Comparison of ENCODE assay signal across 8 cellular contexts in genomic region chr19:19775891-19776205, GRCh38. TPM values are rescaled to one million over a fixed set of nuclear protein-coding genes. Genes with fewer than 3 reads are reported as not detected.
DNase-seq lines count a peak whose midpoint lies in the region; ATAC-seq, FAIRE-seq and TF ChIP-seq lines count a peak whose summit lies in the region.

No MANE protein-coding gene starts in this region.

- H3K27me3 ChIP-seq in cardiac muscle cell, result no peaks in the 10 kb centered on the region
- no peaks in the 10 kb centered on the region for H3K27me3 ChIP-seq in bronchial epithelial cell (ENCODE audit: control insufficient read depth, insufficient read depth, low read length)
- H3K27me3 ChIP-seq in muscle layer of colon (ENCODE audit: control insufficient read depth in 1 of 2, insufficient read depth in 2 of 2, low read length in 2 of 2), result no peaks in the 10 kb centered on the region

- no peaks in the 10 kb centered on the region for H3K9me3 ChIP-seq in cardiac muscle cell (ENCODE audit: low read depth)
- H3K9me3 ChIP-seq in muscle layer of colon (ENCODE audit: low read length), result no peaks in the 10 kb centered on the region

- ATAC-seq in Right ventricle myocardium superior (ENCODE audit: poor library complexity), result no peak

- intact Hi-C loops in Right ventricle myocardium superior (cut with DNase I), result no loop called here

- TF ChIP-seq CTCF in cardiac muscle cell (IDR thresholded peaks at IDR 0.05; ENCODE audit: low read depth, low read length), result no peak
- TF ChIP-seq CTCF in bronchial epithelial cell (IDR thresholded peaks at IDR 0.05; ENCODE audit: insufficient read depth, low read length, severe bottlenecking), result no peak

- DNase-seq in cardiac muscle cell (ENCODE audit: low read depth in 1 of 2, low spot score in 1 of 2) (no peak), Right ventricle myocardium superior (no peak), bronchial epithelial cell (ENCODE audit: low read depth) (no peak), occipital lobe (lab: John Stamatoyannopoulos, UW) (no peak), SW 1271 (lab: John Stamatoyannopoulos, UW) (no peak), RKO (ENCODE audit: low spot score) (no peak)
- DNase-seq in Jurkat, Clone E6-1 (ENCODE audit: low read depth, low spot score), result no peak

- H3K27ac ChIP-seq in cardiac muscle cell (peak overlapping the region; percentile 86), muscle layer of colon (ENCODE audit: low read depth, low read length) (peak overlapping the region; percentile 48)

- peak overlapping the region; percentile 43 for H3K9ac ChIP-seq in muscle layer of colon (ENCODE audit: low read length)

- H3K4me1 ChIP-seq in cardiac muscle cell (ENCODE audit: low read depth), result no peaks in the 10 kb centered on the region
- peaks cover 18% of the 10 kb centered on the region for H3K4me1 ChIP-seq in muscle layer of colon (ENCODE audit: insufficient read depth, low read length)

- FAIRE-seq in bronchial epithelial cell (lab: Jason Lieb, UNC), result no peak

- no peaks in the 10 kb centered on the region for H3K36me3 ChIP-seq in cardiac muscle cell
- H3K36me3 ChIP-seq in bronchial epithelial cell (ENCODE audit: control insufficient read depth, insufficient read depth, low read length), result no peaks in the 10 kb centered on the region
- no peaks in the 10 kb centered on the region for H3K36me3 ChIP-seq in muscle layer of colon (ENCODE audit: insufficient read depth, low read length)

- H3K4me3 ChIP-seq in cardiac muscle cell, result peak overlapping the region; percentile 63
- peak overlapping the region; percentile 97 for H3K4me3 ChIP-seq in Jurkat, Clone E6-1 (ENCODE audit: low read length)
- peak overlapping the region; percentile 56 for H3K4me3 ChIP-seq in bronchial epithelial cell (ENCODE audit: low read depth, low read length)
- peak overlapping the region; percentile 57 to 88 for H3K4me3 ChIP-seq in muscle layer of colon (ENCODE audit: low read depth in 1 of 2, low read length in 2 of 2)

RNA-seq across cellular contexts. Expression of gene ZNF14, which starts 42.9 kb away (rescaled TPM):
- total RNA-seq in cardiac muscle cell (4.2 and 5.5 TPM in 2 replicates), Right ventricle myocardium superior (3.2 TPM), bronchial epithelial cell (4.2 and 5.6 TPM in 2 replicates), occipital lobe (30.3 TPM)
- polyA plus RNA-seq in cardiac muscle cell, result 9.6 and 11.0 TPM in 2 replicates
- polyA plus RNA-seq in Jurkat, Clone E6-1 (2012; ENCODE audit: insufficient read depth, insufficient read length), result 3.3 TPM

RNA-seq across cellular contexts. Expression of gene ZNF506, which starts 45.7 kb away (rescaled TPM):
- total RNA-seq in cardiac muscle cell, result 49.9 and 55.0 TPM in 2 replicates
- polyA plus RNA-seq in cardiac muscle cell, result 9.3 and 18.0 TPM in 2 replicates
- total RNA-seq in Right ventricle myocardium superior, result 8.1 TPM
- polyA plus RNA-seq in Jurkat, Clone E6-1 (2012; ENCODE audit: insufficient read depth, insufficient read length), result not detected
- 9.7 and 12.0 TPM in 2 replicates for total RNA-seq in bronchial epithelial cell
- total RNA-seq in occipital lobe, result 69.3 TPM
